17 cellular contexts compared by ENCODE assay signal in genomic region chr11:32987851-32988250, GRCh38. TPM values are rescaled to one million over a fixed set of nuclear protein-coding genes. Genes with fewer than 3 reads are reported as not detected.
DNase-seq lines count a peak whose midpoint lies in the region; ATAC-seq, FAIRE-seq and TF ChIP-seq lines count a peak whose summit lies in the region.
"Had no signal": no experiment of that assay in that cellular context is flagged by ENCODE, and none has a peak within 500 bp of the region (broad histone marks: within the 10 kb centered on the region; RNA-seq: fewer than 3 reads in every experiment).

No MANE protein-coding gene starts in this region.

- TF ChIP-seq RAD21 in HepG2 (CRISPR knock-in tag; IDR thresholded peaks at IDR 0.05), result no peak

- no peaks in the 10 kb centered on the region for H3K79me2 ChIP-seq in HepG2 (ENCODE audit: insufficient read depth, low read length)

- intact Hi-C loops in HepG2 (cut with micrococcal nuclease; ENCODE audit: unreplicated experiment), result no loop called here
- intact Hi-C loops in right lobe of liver (cut with DNase I), result no loop called here
- intact Hi-C loops in body of pancreas (cut with DNase I), result no loop called here
- intact Hi-C loops in mucosa of descending colon (cut with DNase I, micrococcal nuclease), result no loop called here
- intact Hi-C loops in upper lobe of right lung (cut with DNase I), result no loop called here
- intact Hi-C loops in heart right ventricle (cut with DNase I), result no loop called here

- no peak for DNase-seq in HepG2 (ENCODE audit: low spot score)
- no peak for DNase-seq in right lobe of liver
- peak in 2 of 4 donors; percentile 6 to 48 for DNase-seq in body of pancreas
- DNase-seq in mucosa of descending colon, result peak in 2 of 3 donors; percentile 38 to 53
- no peak for DNase-seq in upper lobe of right lung
- DNase-seq in NCI-H2227 treated with DMSO at 0.1 percent for 48 hours (lab: John Stamatoyannopoulos, UW), result no peak
- no peak for DNase-seq in OCI-M2 (lab: John Stamatoyannopoulos, UW; ENCODE audit: unreplicated experiment)
- no peak for DNase-seq in heart right ventricle
- DNase-seq: Calu3; CD4-positive, alpha-beta memory T cell; GM23248; NCI-H1417; NCI-H187 treated with DMSO at 0.1 percent for 48 hours; SHP77 had no signal

- TF ChIP-seq POLR2A in HepG2 (IDR thresholded peaks at IDR 0.05; ENCODE audit: insufficient read depth in 1 of 2, low read depth in 2 of 2, low read length in 2 of 2), result no peak
- TF ChIP-seq POLR2A in right lobe of liver (IDR thresholded peaks at IDR 0.05), result no peak
- TF ChIP-seq POLR2A in body of pancreas (IDR thresholded peaks at IDR 0.05), result no peak

- WGBS in HepG2 (ENCODE audit: low lambda C conversion rate), result 59% methylated on average over 8 of the region's 8 CpGs
- WGBS in right lobe of liver (ENCODE audit: insufficient coverage, low coverage, low lambda C conversion rate, missing lambda C conversion rate), result 92% methylated on average over 2 of the region's 8 CpGs
- WGBS in body of pancreas, 2 donors, result 73 to 74% methylated on average over 7 to 8 of the region's 8 CpGs
- WGBS in heart right ventricle, 2 donors, result 70 to 78% methylated on average over 8 of the region's 8 CpGs

- FAIRE-seq in HepG2 (lab: Jason Lieb, UNC), result no peak
- FAIRE-seq: A204.1, GM12891 had no signal

- peak; percentile 70 for ATAC-seq in HepG2
- no peak for ATAC-seq in right lobe of liver
- ATAC-seq in body of pancreas, result peak; percentile 24
- ATAC-seq in mucosa of descending colon, result peak; percentile 96
- peak; percentile 32 for ATAC-seq in upper lobe of right lung
- ATAC-seq in heart right ventricle, result no peak

- H4K20me1 ChIP-seq in HepG2 (ENCODE audit: insufficient read depth, low read length), result no peaks in the 10 kb centered on the region

- H3K4me2 ChIP-seq in HepG2 (ENCODE audit: low read depth, low read length), result no peak overlapping the region

- H3K9me3 ChIP-seq in HepG2 (ENCODE audit: low read length) (no peaks in the 10 kb centered on the region), right lobe of liver (no peaks in the 10 kb centered on the region), body of pancreas (no peaks in the 10 kb centered on the region), mucosa of descending colon (peaks cover 4% of the 10 kb centered on the region), upper lobe of right lung (no peaks in the 10 kb centered on the region), heart right ventricle (peaks cover 0 to 21% (median 13%) of the 10 kb centered on the region in 11 donors)

- H3K27ac ChIP-seq in HepG2 (ENCODE audit: extremely low read length, insufficient read depth, low read length) (no peak overlapping the region), right lobe of liver (no peak overlapping the region), body of pancreas (no peak overlapping the region), upper lobe of right lung (no peak overlapping the region), heart right ventricle (no peak overlapping the region)
- H3K27ac ChIP-seq: GM23248, SK-N-MC had no signal

- no peaks in the 10 kb centered on the region for H3K36me3 ChIP-seq in HepG2 (replicated peaks in 1 of 2; ENCODE audit: control insufficient read depth in 1 of 2, insufficient read depth in 2 of 2, low read length in 2 of 2)
- no peaks in the 10 kb centered on the region for H3K36me3 ChIP-seq in right lobe of liver
- no peaks in the 10 kb centered on the region for H3K36me3 ChIP-seq in body of pancreas (replicated peaks in 1 of 2; ENCODE audit: insufficient read depth in 1 of 2, low read depth in 2 of 2)
- no peaks in the 10 kb centered on the region for H3K36me3 ChIP-seq in mucosa of descending colon (ENCODE audit: low read depth)
- no peaks in the 10 kb centered on the region for H3K36me3 ChIP-seq in upper lobe of right lung
- no peaks in the 10 kb centered on the region for H3K36me3 ChIP-seq in heart right ventricle

- no peak overlapping the region for H2AFZ ChIP-seq in HepG2 (ENCODE audit: low read length)
- H2AFZ ChIP-seq: GM23248 had no signal

- no peak overlapping the region for H3K9ac ChIP-seq in HepG2 (ENCODE audit: insufficient read depth, low read depth, low read length)
- H3K9ac ChIP-seq: GM23248 had no signal

- in situ Hi-C loops in HepG2 (cut with HindIII; ENCODE audit: extremely low pct_ligation_motif_present, low pct_unique_long_range_greater_than_20kb), result no loop called here

- TF ChIP-seq CTCF in HepG2 (CRISPR knock-in tag; IDR thresholded peaks at IDR 0.05) (no peak), right lobe of liver (IDR thresholded peaks at IDR 0.05) (no peak), body of pancreas (IDR thresholded peaks at IDR 0.05) (no peak), mucosa of descending colon (IDR thresholded peaks at IDR 0.05) (no peak), upper lobe of right lung (IDR thresholded peaks at IDR 0.05) (no peak), heart right ventricle (IDR thresholded peaks at IDR 0.05) (no peak)

- POLR2A ChIA-PET in HepG2 (lab: Yijun Ruan, JAX), result no interaction called here

- TF ChIP-seq EP300 in HepG2 (IDR thresholded peaks at IDR 0.05; ENCODE audit: low read depth in 2 of 2, low read length in 2 of 2), result no peak
- no peak for TF ChIP-seq EP300 in HepG2 (CRISPR knock-in tag; IDR thresholded peaks at IDR 0.05; ENCODE audit: borderline replicate concordance)

- H3K4me3 ChIP-seq in HepG2 (replicated peaks in 1 of 3; ENCODE audit: insufficient read depth in 1 of 3, low read depth in 2 of 3, low read length in 3 of 3) (no peak overlapping the region), right lobe of liver (no peak overlapping the region), body of pancreas (no peak overlapping the region), mucosa of descending colon (no peak overlapping the region), upper lobe of right lung (no peak overlapping the region), heart right ventricle (no peak overlapping the region)
- H3K4me3 ChIP-seq: GM23248, SK-N-MC had no signal

- CTCF ChIA-PET in HepG2 (lab: Yijun Ruan, JAX; ENCODE audit: low intra/inter-chr PET ratio, low total read pairs), result no interaction called here

- no peaks in the 10 kb centered on the region for H3K4me1 ChIP-seq in HepG2 (ENCODE audit: insufficient read depth, low read length)
- H3K4me1 ChIP-seq in right lobe of liver, result no peaks in the 10 kb centered on the region
- H3K4me1 ChIP-seq in body of pancreas, result no peaks in the 10 kb centered on the region
- peaks cover 4% of the 10 kb centered on the region for H3K4me1 ChIP-seq in mucosa of descending colon (ENCODE audit: low read depth)
- no peaks in the 10 kb centered on the region for H3K4me1 ChIP-seq in upper lobe of right lung
- H3K4me1 ChIP-seq in heart right ventricle, result no peaks in the 10 kb centered on the region

- H3K27me3 ChIP-seq in HepG2 (ENCODE audit: control insufficient read depth in 1 of 2, insufficient read depth in 2 of 2, low read length in 2 of 2) (no peaks in the 10 kb centered on the region; a peak in 1 of 5 replicates), right lobe of liver (no peaks in the 10 kb centered on the region), body of pancreas (no peaks in the 10 kb centered on the region), upper lobe of right lung (no peaks in the 10 kb centered on the region), heart right ventricle (no peaks in the 10 kb centered on the region)

- BruUV-seq in HepG2 (replicated peaks; lab: Mats Ljungman, UMichigan), result no TSS peak

RNA-seq across cellular contexts. Expression of gene DEPDC7, which starts 27.8 kb away (rescaled TPM):
- total RNA-seq in HepG2 (2016; rRNA removed; fragmentation: Illumina TruSeq; extraction: Trizol) (33.3 and 37.9 TPM in 2 replicates), right lobe of liver (10 to 100 TPM; 18.4 to 39.3 (median 30.8) TPM), body of pancreas (1 to 10 TPM in 1 of 2 donors, under 1 TPM in 1; 0.99 to 6.0 TPM), mucosa of descending colon (10 to 100 TPM in 1 of 3 donors, 1 to 10 TPM in 2; 7.4 to 10.7 (median 7.6) TPM), upper lobe of right lung (0.81 TPM), heart right ventricle (under 1 TPM in 6 of 10 donors, not detected in 4; 0.17 to 0.59 (median 0.28) TPM)
- 6.7 and 7.4 TPM in 2 replicates for total RNA-seq in HepG2 (2016; cell fraction: cytosol; rRNA removed; fragmentation: Illumina TruSeq; extraction: Trizol; ENCODE audit: low read depth)
- 33.6 and 35.3 TPM in 2 replicates for total RNA-seq in HepG2 (2016; cell fraction: insoluble cytoplasmic fraction; rRNA removed; fragmentation: Illumina TruSeq; extraction: Trizol)
- 10.5 and 12.8 TPM in 2 replicates for total RNA-seq in HepG2 (2016; cell fraction: membrane; rRNA removed; fragmentation: Illumina TruSeq; extraction: Trizol)
- total RNA-seq in HepG2 (2016; cell fraction: nucleus; rRNA removed; fragmentation: Illumina TruSeq; extraction: Trizol), result 39.8 and 45.9 TPM in 2 replicates
- polyA plus RNA-seq in HepG2 (2011; rRNA removed) (14.7 and 17.3 TPM in 2 replicates), heart right ventricle (1 to 10 TPM in 1 of 2 donors, under 1 TPM in 1; 0.30 to 1.5 TPM)
- polyA plus RNA-seq in HepG2 (2011; cell fraction: cytosol; rRNA removed), result 4.5 and 6.0 TPM in 2 replicates
- polyA plus RNA-seq in HepG2 (2011; cell fraction: nucleus; rRNA removed), result 18.6 and 23.7 TPM in 2 replicates
- 13.0 and 13.5 TPM in 2 replicates for polyA plus RNA-seq in HepG2 (2012)
- polyA plus RNA-seq in HepG2 (2016; cell fraction: cytosol; fragmentation: Illumina TruSeq; extraction: Trizol; ENCODE audit: low read depth), result 3.7 and 4.9 TPM in 2 replicates
- 37.0 and 38.7 TPM in 2 replicates for polyA plus RNA-seq in HepG2 (2016; cell fraction: insoluble cytoplasmic fraction; fragmentation: Illumina TruSeq; extraction: Trizol; ENCODE audit: low read depth)
- polyA plus RNA-seq in HepG2 (2016; cell fraction: membrane; fragmentation: Illumina TruSeq; extraction: Trizol; ENCODE audit: low read depth), result 4.7 and 6.8 TPM in 2 replicates
- polyA plus RNA-seq in HepG2 (2016; cell fraction: nucleus; fragmentation: Illumina TruSeq; extraction: Trizol; ENCODE audit: insufficient read depth, low read depth), result 77.3 and 77.9 TPM in 2 replicates
- 4.2 and 10.8 TPM in 2 replicates for polyA minus RNA-seq in HepG2 (2011; rRNA and poly(A)+ RNA removed; ENCODE audit: low replicate concordance)
- 4.7 and 5.1 TPM in 2 replicates for polyA minus RNA-seq in HepG2 (2011; cell fraction: cytosol; rRNA and poly(A)+ RNA removed)
- 26.5 and 37.2 TPM in 2 replicates for polyA minus RNA-seq in HepG2 (2011; cell fraction: nucleus; rRNA and poly(A)+ RNA removed)

RNA-seq across cellular contexts. Expression of gene TCP11L1, which starts 51.5 kb away (rescaled TPM):
- total RNA-seq in HepG2 (2016; rRNA removed; fragmentation: Illumina TruSeq; extraction: Trizol), result 10.1 and 14.0 TPM in 2 replicates
- 3.9 and 4.2 TPM in 2 replicates for total RNA-seq in HepG2 (2016; cell fraction: cytosol; rRNA removed; fragmentation: Illumina TruSeq; extraction: Trizol; ENCODE audit: low read depth)
- total RNA-seq in HepG2 (2016; cell fraction: insoluble cytoplasmic fraction; rRNA removed; fragmentation: Illumina TruSeq; extraction: Trizol), result 10.1 and 10.9 TPM in 2 replicates
- 9.8 and 11.8 TPM in 2 replicates for total RNA-seq in HepG2 (2016; cell fraction: membrane; rRNA removed; fragmentation: Illumina TruSeq; extraction: Trizol)
- total RNA-seq in HepG2 (2016; cell fraction: nucleus; rRNA removed; fragmentation: Illumina TruSeq; extraction: Trizol), result 9.6 and 12.5 TPM in 2 replicates
- 7.4 and 7.9 TPM in 2 replicates for polyA plus RNA-seq in HepG2 (2011; rRNA removed)
- 5.8 and 6.9 TPM in 2 replicates for polyA plus RNA-seq in HepG2 (2011; cell fraction: cytosol; rRNA removed)
- polyA plus RNA-seq in HepG2 (2011; cell fraction: nucleus; rRNA removed), result 6.0 and 7.4 TPM in 2 replicates
- polyA plus RNA-seq in HepG2 (2012), result 5.4 and 5.9 TPM in 2 replicates
- 4.6 and 4.7 TPM in 2 replicates for polyA plus RNA-seq in HepG2 (2016; cell fraction: cytosol; fragmentation: Illumina TruSeq; extraction: Trizol; ENCODE audit: low read depth)
- 7.4 and 9.0 TPM in 2 replicates for polyA plus RNA-seq in HepG2 (2016; cell fraction: insoluble cytoplasmic fraction; fragmentation: Illumina TruSeq; extraction: Trizol; ENCODE audit: low read depth)
- polyA plus RNA-seq in HepG2 (2016; cell fraction: membrane; fragmentation: Illumina TruSeq; extraction: Trizol; ENCODE audit: low read depth), result 7.2 and 7.3 TPM in 2 replicates
- 6.7 and 7.9 TPM in 2 replicates for polyA plus RNA-seq in HepG2 (2016; cell fraction: nucleus; fragmentation: Illumina TruSeq; extraction: Trizol; ENCODE audit: insufficient read depth, low read depth)
- 35.7 and 40.8 TPM in 2 replicates for polyA minus RNA-seq in HepG2 (2011; rRNA and poly(A)+ RNA removed; ENCODE audit: low replicate concordance)
- 11.7 and 13.2 TPM in 2 replicates for polyA minus RNA-seq in HepG2 (2011; cell fraction: cytosol; rRNA and poly(A)+ RNA removed)
- polyA minus RNA-seq in HepG2 (2011; cell fraction: nucleus; rRNA and poly(A)+ RNA removed), result 18.0 and 24.1 TPM in 2 replicates
- total RNA-seq in right lobe of liver, result 10 to 100 TPM in 2 of 6 experiments, 1 to 10 TPM in 4; 3.3 to 13.6 (median 6.6) TPM
- 10 to 100 TPM; 26.5 to 41.5 TPM for total RNA-seq in body of pancreas
- 10 to 100 TPM; 24.8 to 51.6 (median 31.3) TPM for total RNA-seq in mucosa of descending colon
- 15.7 TPM for total RNA-seq in upper lobe of right lung
- total RNA-seq in heart right ventricle, result 1 to 10 TPM; 5.0 to 9.2 (median 6.5) TPM
- polyA plus RNA-seq in heart right ventricle, result 1 to 10 TPM; 2.8 to 3.9 TPM

Comparison
In these comparisons a context has a peak if more than half of its experiments do, and no peak if none do; other contexts are left out.
1. ATAC-seq: peak in HepG2 (single experiment), body of pancreas (single experiment), mucosa of descending colon (single experiment) and upper lobe of right lung (single experiment); none in right lobe of liver (0 of 4) and heart right ventricle (0 of 8).
2. DNase-seq: peak in mucosa of descending colon (2 of 3); none in HepG2 (single experiment), right lobe of liver (0 of 3), upper lobe of right lung (single experiment), NCI-H2227 treated with DMSO at 0.1 percent for 48 hours (single experiment), OCI-M2 (single experiment) and heart right ventricle (0 of 2).